26 cellular contexts compared by ENCODE assay signal in genomic region chr6:83505376-83505775, GRCh38. TPM values are rescaled to one million over a fixed set of nuclear protein-coding genes. Genes with fewer than 3 reads are reported as not detected.
DNase-seq lines count a peak whose midpoint lies in the region; ATAC-seq and TF ChIP-seq lines count a peak whose summit lies in the region.
"Had no signal": no experiment of that assay in that cellular context is flagged by ENCODE, and none has a peak within 500 bp of the region (broad histone marks: within the 10 kb centered on the region; RNA-seq: fewer than 3 reads in every experiment).

No MANE protein-coding gene starts in this region.

- no peaks in the 10 kb centered on the region for H3K27me3 Mint-ChIP-seq in neural progenitor cell (ENCODE audit: insufficient read depth, low read depth)
- peaks cover 16% of the 10 kb centered on the region for H3K27me3 Mint-ChIP-seq in stimulated activated naive CD8-positive, alpha-beta T cell treated with anti-CD3 and anti-CD28 coated beads, Interleukin-15, amount 100 ng/mL, for 72 hours
- H3K27me3 Mint-ChIP-seq: activated CD8-positive, alpha-beta T cell treated with anti-CD3 and anti-CD28 coated beads for 36 hours; central memory CD8-positive, alpha-beta T cell had no signal

- DNase-seq in Ammon's horn (ENCODE audit: low spot score) (peak; percentile 14), astrocyte of the hippocampus (ENCODE audit: low read depth, low spot score) (peak; percentile 24), left ventricle myocardium superior (no peak), neural progenitor cell (ENCODE audit: low spot score) (peak; percentile 71), NCI-H1048 (lab: John Stamatoyannopoulos, UW) (no peak), SIG-M5 treated with dmso at 0.1 percent for 504 hours (lab: John Stamatoyannopoulos, UW; ENCODE audit: unreplicated experiment) (no peak)
- DNase-seq in stimulated activated naive CD8-positive, alpha-beta T cell treated with anti-CD3 and anti-CD28 coated beads, Interleukin-15, amount 100 ng/mL, for 72 hours = no peak
- DNase-seq: activated CD4-positive, alpha-beta T cell treated with anti-CD3 and anti-CD28 coated beads for 1 hour; activated CD8-positive, alpha-beta T cell treated with anti-CD3 and anti-CD28 coated beads for 36 hours; activated naive CD8-positive, alpha-beta T cell treated with anti-CD3 and anti-CD28 coated beads for 36 hours; BE2C; DMS153; esophagus squamous epithelium; GM23248; HFFc6; mesendoderm; NCI-H1105 treated with DMSO at 0.1 percent for 48 hours; NCI-H2029; NCI-H526; small intestine; T-helper 1 cell; tibial artery had no signal

- H4K20me1 ChIP-seq in neural progenitor cell (ENCODE audit: low read depth) = no peaks in the 10 kb centered on the region

- H3K27ac Mint-ChIP-seq in neural progenitor cell = no peak overlapping the region
- H3K27ac Mint-ChIP-seq in stimulated activated naive CD8-positive, alpha-beta T cell treated with anti-CD3 and anti-CD28 coated beads, Interleukin-15, amount 100 ng/mL, for 72 hours = no peak overlapping the region
- H3K27ac Mint-ChIP-seq: activated CD8-positive, alpha-beta T cell treated with anti-CD3 and anti-CD28 coated beads for 36 hours; activated naive CD8-positive, alpha-beta T cell treated with anti-CD3 and anti-CD28 coated beads for 36 hours; dendritic cell treated with granulocyte-macrophage colony-stimulating factor and Interleukin-4, amounts not matched to agents 40 ng/mL and 50 ng/mL, for 4 days; HFFc6; stimulated activated naive CD8-positive, alpha-beta T cell treated with anti-CD3 and anti-CD28 coated beads, Interleukin-15, Interleukin-2, amounts not matched to agents 100 ng/mL and 50 ng/mL, for 24 hours had no signal

- H2AFZ ChIP-seq in neural progenitor cell (replicated peaks) = peak overlapping the region; percentile 70
- H2AFZ ChIP-seq: GM23248 had no signal

- peak overlapping the region; percentile 14 for H3K4me3 ChIP-seq in neural progenitor cell
- H3K4me3 ChIP-seq: esophagus squamous epithelium, GM23248, tibial artery had no signal

- no peaks in the 10 kb centered on the region for H3K36me3 ChIP-seq in neural progenitor cell
- H3K36me3 ChIP-seq: BE2C, esophagus squamous epithelium, tibial artery had no signal

- no peaks in the 10 kb centered on the region for H3K27me3 ChIP-seq in neural progenitor cell
- H3K27me3 ChIP-seq: BE2C, esophagus squamous epithelium, tibial artery had no signal

- peaks cover 8% of the 10 kb centered on the region for H3K4me1 Mint-ChIP-seq in neural progenitor cell
- H3K4me1 Mint-ChIP-seq in stimulated activated naive CD8-positive, alpha-beta T cell treated with anti-CD3 and anti-CD28 coated beads, Interleukin-15, amount 100 ng/mL, for 72 hours = no peaks in the 10 kb centered on the region
- H3K4me1 Mint-ChIP-seq: activated naive CD8-positive, alpha-beta T cell treated with anti-CD3 and anti-CD28 coated beads for 36 hours; central memory CD8-positive, alpha-beta T cell had no signal

- peaks cover 16% of the 10 kb centered on the region for H3K4me1 ChIP-seq in neural progenitor cell
- H3K4me1 ChIP-seq: esophagus squamous epithelium had no signal

- H3K79me2 ChIP-seq in neural progenitor cell (ENCODE audit: low read depth) = no peaks in the 10 kb centered on the region

- H3K27ac ChIP-seq in neural progenitor cell = no peak overlapping the region
- H3K27ac ChIP-seq: esophagus squamous epithelium, GM23248, tibial artery had no signal

- no peaks in the 10 kb centered on the region for H3K9me3 Mint-ChIP-seq in neural progenitor cell
- peaks cover 14 to 15% of the 10 kb centered on the region in 2 donors for H3K9me3 Mint-ChIP-seq in stimulated activated naive CD8-positive, alpha-beta T cell treated with anti-CD3 and anti-CD28 coated beads, Interleukin-15, amount 100 ng/mL, for 72 hours
- H3K9me3 Mint-ChIP-seq: central memory CD8-positive, alpha-beta T cell; HFFc6 had no signal

- ATAC-seq in left ventricle myocardium superior = peak; percentile 56
- no peak for ATAC-seq in HG02759 (IDR thresholded peaks at IDR 0.05; ENCODE audit: unreplicated experiment)
- ATAC-seq in stimulated activated naive CD8-positive, alpha-beta T cell treated with anti-CD3 and anti-CD28 coated beads, Interleukin-15, amount 100 ng/mL, for 72 hours = no peak
- ATAC-seq: activated CD8-positive, alpha-beta T cell treated with anti-CD3 and anti-CD28 coated beads for 36 hours had no signal

- H3K4me2 ChIP-seq in neural progenitor cell = peak overlapping the region; percentile 39

- intact Hi-C loops in left ventricle myocardium superior (cut with micrococcal nuclease) = no loop called here

- no peak overlapping the region for H3K9ac ChIP-seq in neural progenitor cell
- H3K9ac ChIP-seq: GM23248 had no signal

- no peaks in the 10 kb centered on the region for H3K36me3 Mint-ChIP-seq in neural progenitor cell
- H3K36me3 Mint-ChIP-seq: activated naive CD8-positive, alpha-beta T cell treated with anti-CD3 and anti-CD28 coated beads for 36 hours had no signal

- H3F3A ChIP-seq in neural progenitor cell (ENCODE audit: low read depth) = no peaks in the 10 kb centered on the region

- no peak overlapping the region for H3K4me3 Mint-ChIP-seq in neural progenitor cell
- H3K4me3 Mint-ChIP-seq in stimulated activated naive CD8-positive, alpha-beta T cell treated with anti-CD3 and anti-CD28 coated beads, Interleukin-15, amount 100 ng/mL, for 72 hours = no peak overlapping the region
- H3K4me3 Mint-ChIP-seq: activated CD8-positive, alpha-beta T cell treated with anti-CD3 and anti-CD28 coated beads for 36 hours; activated naive CD8-positive, alpha-beta T cell treated with anti-CD3 and anti-CD28 coated beads for 36 hours; central memory CD8-positive, alpha-beta T cell; dendritic cell treated with granulocyte-macrophage colony-stimulating factor and Interleukin-4, amounts not matched to agents 40 ng/mL and 50 ng/mL, for 4 days; HFFc6; stimulated activated naive CD8-positive, alpha-beta T cell treated with anti-CD3 and anti-CD28 coated beads, Interleukin-15, Interleukin-2, amounts not matched to agents 100 ng/mL and 50 ng/mL, for 24 hours had no signal

- H3K9me3 ChIP-seq in neural progenitor cell (ENCODE audit: low read depth) = no peaks in the 10 kb centered on the region
- H3K9me3 ChIP-seq: BE2C, esophagus squamous epithelium, tibial artery had no signal

- TF ChIP-seq CTCF in neural progenitor cell (IDR thresholded peaks at IDR 0.05) = no peak

RNA-seq across cellular contexts. Expression of gene PRSS35, which starts 7.0 kb away (rescaled TPM):
- total RNA-seq in left ventricle myocardium superior (0.12 TPM), neural progenitor cell (ENCODE audit: low replicate concordance) (2.8 and 4.5 TPM in 2 replicates)
- total RNA-seq: activated CD8-positive, alpha-beta T cell treated with anti-CD3 and anti-CD28 coated beads for 36 hours; activated naive CD8-positive, alpha-beta T cell treated with anti-CD3 and anti-CD28 coated beads for 36 hours; esophagus squamous epithelium; GM23248 had no signal

Comparison
In these comparisons a context has a peak if more than half of its experiments do, and no peak if none do; other contexts are left out.
1. DNase-seq: peak in Ammon's horn (single experiment), astrocyte of the hippocampus (single experiment) and neural progenitor cell (single experiment); none in left ventricle myocardium superior (single experiment), stimulated activated naive CD8-positive, alpha-beta T cell treated with anti-CD3 and anti-CD28 coated beads, Interleukin-15, amount 100 ng/mL, for 72 hours (0 of 2), NCI-H1048 (single experiment) and SIG-M5 treated with dmso at 0.1 percent for 504 hours (single experiment).